20 cellular contexts compared by ENCODE assay signal in the genomic region with DNA sequence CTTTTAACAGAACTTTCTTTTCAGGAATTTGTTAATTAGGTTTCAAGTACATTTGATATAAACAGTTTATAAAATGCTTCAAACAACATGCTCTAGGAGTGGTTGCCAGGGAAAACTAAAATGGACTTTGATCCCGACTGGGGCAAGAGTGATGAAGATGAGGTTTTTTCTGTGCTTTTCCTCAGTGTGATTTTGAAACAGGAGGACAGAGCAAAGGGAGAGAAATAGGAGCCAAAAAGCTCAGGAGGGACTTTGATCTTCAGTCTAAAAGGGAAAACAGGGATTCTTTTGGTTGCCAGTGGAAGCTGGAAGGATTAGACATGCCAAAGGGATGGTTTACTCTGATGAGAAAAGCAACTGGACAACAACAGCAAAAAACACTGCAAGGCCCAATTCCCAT.
"Had no signal": no experiment of that assay in that cellular context is flagged by ENCODE, and none has a peak within 500 bp of the region (broad histone marks: within the 10 kb centered on the region; RNA-seq: fewer than 3 reads in every experiment).

No MANE protein-coding gene starts in this region.

- ATAC-seq: activated CD4-positive, alpha-beta T cell treated with anti-CD3 and anti-CD28 coated beads for 36 hours; left cardiac atrium; T-helper 17 cell had no signal

- H3K27ac ChIP-seq: epithelial cell of prostate, thyroid gland had no signal

- H3K4me3 ChIP-seq: lung, thyroid gland had no signal

- DNase-seq: activated B cell treated with CpG ODN at 0.5 μM for 24 hours; activated CD4-positive, alpha-beta T cell treated with anti-CD3 and anti-CD28 coated beads for 36 hours; activated CD4-positive, alpha-beta T cell treated with anti-CD3 and anti-CD28 coated beads, Interleukin-2, amount 50 U/mL, for 4 hours; activated naive CD4-positive, alpha-beta T cell treated with anti-CD3 and anti-CD28 coated beads for 36 hours; activated naive CD8-positive, alpha-beta T cell treated with anti-CD3 and anti-CD28 coated beads, Interleukin-2, amount 10 ng/mL, durations not matched to agents 7 days and 5 days; activated T-cell treated with anti-CD3 and anti-CD28 coated beads, Interleukin-2, amount 50 U/mL, for 48 hours; amygdala; foreskin melanocyte; islet precursor cell; left cardiac atrium; occipital lobe; posterior cingulate gyrus; stimulated activated CD4-positive, alpha-beta T cell treated with anti-CD3 and anti-CD28 coated beads, Interleukin-4, amount 100 ng/mL, for 24 hours; stimulated activated naive CD4-positive, alpha-beta T cell treated with Interleukin-2 at 50 U/mL for 16 hours; substantia nigra; SW 1271; T-helper 17 cell; thyroid gland had no signal

- H3K9me3 ChIP-seq: thyroid gland had no signal

- H3K4me1 ChIP-seq: thyroid gland had no signal

- H3K27me3 ChIP-seq: thyroid gland had no signal

- H3K36me3 ChIP-seq: thyroid gland had no signal
